Comparison of ENCODE assay signal across 17 cellular contexts in the genomic region with DNA sequence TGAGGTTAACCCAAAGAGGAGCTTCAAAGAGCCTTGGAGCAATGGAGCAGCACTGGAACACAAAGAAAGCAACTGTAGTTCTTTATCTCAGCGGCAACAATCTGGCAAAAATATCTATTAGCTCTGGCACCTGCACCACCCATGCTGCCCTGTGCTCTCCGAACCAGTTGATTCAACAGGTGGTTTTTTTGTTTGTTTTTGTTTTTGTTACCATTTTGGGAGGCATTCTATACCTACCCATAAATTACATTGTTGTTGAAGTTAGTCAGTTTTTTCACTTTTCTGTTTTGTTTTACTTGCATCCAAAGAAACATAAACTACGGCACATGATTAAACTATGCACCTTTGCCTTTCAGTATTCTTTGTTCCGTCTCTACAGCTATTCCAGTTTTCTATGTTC. TPM values are rescaled to one million over a fixed set of nuclear protein-coding genes. Genes with fewer than 3 reads are reported as not detected.
A peak's percentile ranks its signal among the peaks of the same experiment; 100 is the strongest.
DNase-seq lines count a peak whose midpoint lies in the region; ATAC-seq and TF ChIP-seq lines count a peak whose summit lies in the region.
"Had no signal": no experiment of that assay in that cellular context is flagged by ENCODE, and none has a peak within 500 bp of the region (broad histone marks: within the 10 kb centered on the region; RNA-seq: fewer than 3 reads in every experiment).

No MANE protein-coding gene starts in this region.

- H3K9me3 Mint-ChIP-seq in activated naive CD8-positive, alpha-beta T cell treated with anti-CD3 and anti-CD28 coated beads, Interleukin-2, amount 10 ng/mL, durations not matched to agents 7 days and 5 days = peaks cover 7% of the 10 kb centered on the region
- H3K9me3 Mint-ChIP-seq in activated naive CD8-positive, alpha-beta T cell treated with anti-CD3 and anti-CD28 coated beads for 36 hours = no peaks in the 10 kb centered on the region
- H3K9me3 Mint-ChIP-seq: CD4-positive, alpha-beta T cell; CD8-positive, alpha-beta T cell had no signal

- peaks cover 5% of the 10 kb centered on the region for H3K4me1 Mint-ChIP-seq in activated naive CD8-positive, alpha-beta T cell treated with anti-CD3 and anti-CD28 coated beads, Interleukin-2, amount 10 ng/mL, durations not matched to agents 7 days and 5 days
- H3K4me1 Mint-ChIP-seq in activated naive CD8-positive, alpha-beta T cell treated with anti-CD3 and anti-CD28 coated beads for 36 hours = peaks cover 5% of the 10 kb centered on the region
- H3K4me1 Mint-ChIP-seq: B cell had no signal

- H3K36me3 Mint-ChIP-seq in activated naive CD8-positive, alpha-beta T cell treated with anti-CD3 and anti-CD28 coated beads, Interleukin-2, amount 10 ng/mL, durations not matched to agents 7 days and 5 days = peaks cover 15% of the 10 kb centered on the region
- no peaks in the 10 kb centered on the region for H3K36me3 Mint-ChIP-seq in activated naive CD8-positive, alpha-beta T cell treated with anti-CD3 and anti-CD28 coated beads for 36 hours
- H3K36me3 Mint-ChIP-seq: CD8-positive, alpha-beta T cell had no signal

- H3K27ac Mint-ChIP-seq in activated naive CD8-positive, alpha-beta T cell treated with anti-CD3 and anti-CD28 coated beads, Interleukin-2, amount 10 ng/mL, durations not matched to agents 7 days and 5 days = peak overlapping the region; percentile 35
- H3K27ac Mint-ChIP-seq in activated naive CD8-positive, alpha-beta T cell treated with anti-CD3 and anti-CD28 coated beads for 36 hours = no peak overlapping the region
- H3K27ac Mint-ChIP-seq: B cell; CD4-positive, alpha-beta T cell; CD8-positive, alpha-beta T cell had no signal

- ATAC-seq in activated naive CD8-positive, alpha-beta T cell treated with anti-CD3 and anti-CD28 coated beads, Interleukin-2, amount 10 ng/mL, durations not matched to agents 7 days and 5 days (ENCODE audit: low read depth) = no peak
- ATAC-seq: A549; CD8-positive, alpha-beta T cell had no signal

- H3K4me3 Mint-ChIP-seq in activated naive CD8-positive, alpha-beta T cell treated with anti-CD3 and anti-CD28 coated beads, Interleukin-2, amount 10 ng/mL, durations not matched to agents 7 days and 5 days = no peak overlapping the region
- H3K4me3 Mint-ChIP-seq in activated naive CD8-positive, alpha-beta T cell treated with anti-CD3 and anti-CD28 coated beads for 36 hours = no peak overlapping the region
- H3K4me3 Mint-ChIP-seq: B cell; CD4-positive, alpha-beta T cell; CD8-positive, alpha-beta T cell had no signal

- no peak for TF ChIP-seq CTCF in HEK293 (tag by site-specific recombination; IDR thresholded peaks at IDR 0.05)

- H3K4me3 ChIP-seq in HEK293 (ENCODE audit: low read depth, low read length) = no peak overlapping the region
- H3K4me3 ChIP-seq: A549 had no signal

- DNase-seq in activated naive CD8-positive, alpha-beta T cell treated with anti-CD3 and anti-CD28 coated beads, Interleukin-2, amount 10 ng/mL, durations not matched to agents 7 days and 5 days = no peak
- DNase-seq in activated naive CD8-positive, alpha-beta T cell treated with anti-CD3 and anti-CD28 coated beads for 36 hours = no peak
- DNase-seq in activated gamma-delta T cell treated with Interleukin-2 at 50 U/mL for 16 hours (no peak), NCI-H146 (lab: John Stamatoyannopoulos, UW) (no peak)
- DNase-seq: AML-193; Caco-2; Calu3; CD4-positive, alpha-beta T cell; CD8-positive, alpha-beta T cell; DMS79 treated with DMSO at 0.1 percent for 48 hours; GF-D8 had no signal

- no peaks in the 10 kb centered on the region for H3K27me3 Mint-ChIP-seq in activated naive CD8-positive, alpha-beta T cell treated with anti-CD3 and anti-CD28 coated beads, Interleukin-2, amount 10 ng/mL, durations not matched to agents 7 days and 5 days
- no peaks in the 10 kb centered on the region for H3K27me3 Mint-ChIP-seq in activated naive CD8-positive, alpha-beta T cell treated with anti-CD3 and anti-CD28 coated beads for 36 hours
- H3K27me3 Mint-ChIP-seq: CD4-positive, alpha-beta T cell had no signal

- H3K36me3 ChIP-seq in HEK293 (ENCODE audit: control insufficient read depth in 2 of 2, insufficient read depth in 1 of 2, low read length in 2 of 2) = no peaks in the 10 kb centered on the region

- H3K4me1 ChIP-seq in HEK293 (ENCODE audit: control insufficient read depth, insufficient read depth, low read length) = no peaks in the 10 kb centered on the region
- H3K4me1 ChIP-seq: A549, Caco-2 had no signal

- H3K27ac ChIP-seq in HEK293 (ENCODE audit: extremely low read depth, low read depth, low read length) = no peak overlapping the region
- H3K27ac ChIP-seq: 22Rv1, A549, C4-2B had no signal

- CTCF ChIA-PET in HEK293 (lab: Yijun Ruan, JAX) = interaction anchor here (0.9 to 1.4 kb wide), 3 partner anchors 9 to 25 kb away, joined by 3 to 5 read pairs (median 3); no protein-coding TSS in a partner anchor

- POLR2A ChIA-PET in activated naive CD8-positive, alpha-beta T cell treated with anti-CD3 and anti-CD28 coated beads, Interleukin-2, amount 10 ng/mL, durations not matched to agents 7 days and 5 days (lab: Charles Lee) = no interaction called here
- POLR2A ChIA-PET in HEK293 (lab: Yijun Ruan, JAX) = no interaction called here

- H3K9me3 ChIP-seq in HEK293 (ENCODE audit: control insufficient read depth, insufficient read depth, low read depth, low read length) = no peaks in the 10 kb centered on the region
- H3K9me3 ChIP-seq: A549, Caco-2 had no signal

TF ChIP-seq in HEK293, 187 proteins besides CTCF, POLR2A, EP300 and RAD21:
- 0 out of 2 replicates have a peak, but pooled peaks have one; percentile 51 for TF ChIP-seq SCRT1 (tag by site-specific recombination; IDR thresholded peaks at IDR 0.05; ENCODE audit: borderline replicate concordance)
- peak; percentile 85 for TF ChIP-seq SCRT2 (tag by site-specific recombination; IDR thresholded peaks at IDR 0.05)
- TF ChIP-seq, protein P1, sequence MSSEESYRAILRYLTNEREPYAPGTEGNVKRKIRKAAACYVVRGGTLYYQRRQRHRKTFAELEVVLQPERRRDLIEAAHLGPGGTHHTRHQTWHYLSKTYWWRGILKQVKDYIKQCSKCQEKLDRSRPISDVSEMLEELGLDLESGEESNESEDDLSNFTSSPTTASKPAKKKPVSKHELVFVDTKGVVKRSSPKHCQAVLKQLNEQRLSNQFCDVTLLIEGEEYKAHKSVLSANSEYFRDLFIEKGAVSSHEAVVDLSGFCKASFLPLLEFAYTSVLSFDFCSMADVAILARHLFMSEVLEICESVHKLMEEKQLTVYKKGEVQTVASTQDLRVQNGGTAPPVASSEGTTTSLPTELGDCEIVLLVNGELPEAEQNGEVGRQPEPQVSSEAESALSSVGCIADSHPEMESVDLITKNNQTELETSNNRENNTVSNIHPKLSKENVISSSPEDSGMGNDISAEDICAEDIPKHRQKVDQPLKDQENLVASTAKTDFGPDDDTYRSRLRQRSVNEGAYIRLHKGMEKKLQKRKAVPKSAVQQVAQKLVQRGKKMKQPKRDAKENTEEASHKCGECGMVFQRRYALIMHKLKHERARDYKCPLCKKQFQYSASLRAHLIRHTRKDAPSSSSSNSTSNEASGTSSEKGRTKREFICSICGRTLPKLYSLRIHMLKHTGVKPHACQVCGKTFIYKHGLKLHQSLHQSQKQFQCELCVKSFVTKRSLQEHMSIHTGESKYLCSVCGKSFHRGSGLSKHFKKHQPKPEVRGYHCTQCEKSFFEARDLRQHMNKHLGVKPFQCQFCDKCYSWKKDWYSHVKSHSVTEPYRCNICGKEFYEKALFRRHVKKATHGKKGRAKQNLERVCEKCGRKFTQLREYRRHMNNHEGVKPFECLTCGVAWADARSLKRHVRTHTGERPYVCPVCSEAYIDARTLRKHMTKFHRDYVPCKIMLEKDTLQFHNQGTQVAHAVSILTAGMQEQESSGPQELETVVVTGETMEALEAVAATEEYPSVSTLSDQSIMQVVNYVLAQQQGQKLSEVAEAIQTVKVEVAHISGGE (tag by site-specific recombination; conservative IDR thresholded peaks at IDR 0.05; ENCODE audit: low read depth) = no peak

RNA-seq across cellular contexts. Expression of a gene that starts 16.2 kb away (rescaled TPM):
- 1 to 10 TPM in 1 of 2 experiments, under 1 TPM in 1; 0.42 to 1.1 TPM for total RNA-seq in activated naive CD8-positive, alpha-beta T cell treated with anti-CD3 and anti-CD28 coated beads, Interleukin-2, amount 10 ng/mL, durations not matched to agents 7 days and 5 days
- not detected for total RNA-seq in activated naive CD8-positive, alpha-beta T cell treated with anti-CD3 and anti-CD28 coated beads for 36 hours
- total RNA-seq: B cell; Caco-2; Calu3; CD4-positive, alpha-beta T cell; CD8-positive, alpha-beta T cell had no signal

RNA-seq across cellular contexts. Expression of a gene that starts 54.8 kb away (rescaled TPM):
- total RNA-seq in activated naive CD8-positive, alpha-beta T cell treated with anti-CD3 and anti-CD28 coated beads, Interleukin-2, amount 10 ng/mL, durations not matched to agents 7 days and 5 days = 10 to 100 TPM; 60.4 to 72.4 TPM
- under 1 TPM; 0.18 to 0.33 TPM for total RNA-seq in activated naive CD8-positive, alpha-beta T cell treated with anti-CD3 and anti-CD28 coated beads for 36 hours
- total RNA-seq: A172, B cell, Caco-2, Calu3 had no signal

Comparison
In these comparisons a context has a peak if more than half of its experiments do, and no peak if none do; other contexts are left out.
1. RNA of a gene that starts 54.8 kb away (total RNA-seq): 60.4 to 72.4 TPM in activated naive CD8-positive, alpha-beta T cell treated with anti-CD3 and anti-CD28 coated beads, Interleukin-2, amount 10 ng/mL, durations not matched to agents 7 days and 5 days; 0.18 to 0.33 TPM in activated naive CD8-positive, alpha-beta T cell treated with anti-CD3 and anti-CD28 coated beads for 36 hours; every median in the first group is over 10 times any median in the second.